Comparison of ENCODE assay signal across 28 cellular contexts in genomic region chr20:5855939-5856338, GRCh38. TPM values are rescaled to one million over a fixed set of nuclear protein-coding genes. Genes with fewer than 3 reads are reported as not detected.
"Had no signal": no experiment of that assay in that cellular context is flagged by ENCODE, and none has a peak within 500 bp of the region (broad histone marks: within the 10 kb centered on the region; RNA-seq: fewer than 3 reads in every experiment).

No MANE protein-coding gene starts in this region.

- H3K27ac ChIP-seq: stomach, suprapubic skin, testis, thoracic aorta, thyroid gland, tibial artery, tibial nerve, transverse colon, upper lobe of left lung, upper lobe of right lung, uterus, vagina had no signal

- H3K9me3 ChIP-seq: stomach, suprapubic skin, testis, thoracic aorta, thyroid gland, tibial artery, tibial nerve, transverse colon, upper lobe of left lung, upper lobe of right lung, uterus, vagina had no signal

- H3K36me3 ChIP-seq: stomach, suprapubic skin, thoracic aorta, thyroid gland, transverse colon, upper lobe of left lung, upper lobe of right lung, uterus, vagina had no signal

- H3K4me1 ChIP-seq: stomach, suprapubic skin, testis, thyroid gland, tibial artery, tibial nerve, transverse colon, upper lobe of left lung, upper lobe of right lung, uterus, vagina had no signal

- H3K4me3 ChIP-seq: stomach, suprapubic skin, testis, thoracic aorta, thyroid gland, tibial artery, tibial nerve, transverse colon, upper lobe of left lung, upper lobe of right lung, uterus, vagina had no signal

- DNase-seq: stimulated activated CD4-positive, alpha-beta T cell treated with anti-CD3 and anti-CD28 coated beads, Interleukin-2, amount 100 ng/mL, for 48 hours; stimulated activated CD4-positive, alpha-beta T cell treated with anti-CD3 and anti-CD28 coated beads, Interleukin-4, amount 100 ng/mL, for 1 hour; stimulated activated CD4-positive, alpha-beta T cell treated with anti-CD3 and anti-CD28 coated beads, Interleukin-4, amount 100 ng/mL, for 24 hours; stimulated activated CD4-positive, alpha-beta T cell treated with anti-CD3 and anti-CD28 coated beads, Interleukin-4, amount 100 ng/mL, for 4 hours; stimulated activated CD8-positive, alpha-beta memory T cell treated with anti-CD3 and anti-CD28 coated beads, Interleukin-4, amount 100 ng/mL, for 48 hours; stimulated activated naive B cell treated with anti-CD40 and anti-IgM and Interleukin-4, amounts not matched to agents 10 μg/mL and 1 μg/mL and 100 μg/mL, for 72 hours; stimulated activated naive CD4-positive, alpha-beta T cell; stimulated activated naive CD4-positive, alpha-beta T cell treated with Interleukin-2 at 50 U/mL for 16 hours; stimulated activated naive CD8-positive, alpha-beta T cell treated with anti-CD3 and anti-CD28 coated beads, Interleukin-15, amount 100 ng/mL, for 72 hours; stimulated activated naive CD8-positive, alpha-beta T cell treated with anti-CD3 and anti-CD28 coated beads, Interleukin-15, Interleukin-2, amounts not matched to agents 100 U/mL and 50 U/mL, for 24 hours; stomach; substantia nigra; testis; thyroid gland; tibial artery; transverse colon; trophoblast cell; upper lobe of left lung; upper lobe of right lung; uterus had no signal

- H3K27me3 ChIP-seq: stomach, suprapubic skin, testis, thyroid gland, tibial artery, tibial nerve, transverse colon, upper lobe of left lung, upper lobe of right lung, uterus, vagina had no signal

- ATAC-seq: stimulated activated effector memory CD8-positive, alpha-beta T cell treated with anti-CD3 and anti-CD28 coated beads, Interleukin-12 subunit alpha, Interleukin-12 subunit beta, amount 100 ng/mL, for 72 hours; stimulated activated memory B cell treated with anti-CD40 and anti-IgM and Interleukin-4, amounts not matched to agents 10 μg/mL and 1 μg/mL and 100 μg/mL, for 72 hours; stimulated activated naive B cell treated with anti-CD40 and anti-IgM and Interleukin-4, amounts not matched to agents 10 μg/mL and 1 μg/mL and 100 μg/mL, for 72 hours; stimulated activated naive CD8-positive, alpha-beta T cell treated with anti-CD3 and anti-CD28 coated beads, Interleukin-15, amount 100 ng/mL, for 72 hours; stimulated activated naive CD8-positive, alpha-beta T cell treated with anti-CD3 and anti-CD28 coated beads, Interleukin-15, Interleukin-2, amounts not matched to agents 100 U/mL and 50 U/mL, for 24 hours; upper lobe of right lung had no signal

- FAIRE-seq: urothelium cell line had no signal

RNA-seq across cellular contexts. Expression of gene CHGB, which starts 55.4 kb away (rescaled TPM):
- total RNA-seq: subcutaneous adipose tissue, suprapubic skin, thoracic aorta, upper lobe of right lung had no signal
